ENCODE assay signal across 25 cellular contexts in genomic region chr10:13681963-13682362, GRCh38.
"Had no signal": no experiment of that assay in that cellular context is flagged by ENCODE, and none has a peak within 500 bp of the region (broad histone marks: within the 10 kb centered on the region; RNA-seq: fewer than 3 reads in every experiment).

No MANE protein-coding gene starts in this region.

- H3K9me3 Mint-ChIP-seq: activated CD8-positive, alpha-beta T cell treated with anti-CD3 and anti-CD28 coated beads for 36 hours; activated T-cell treated with anti-CD3 and anti-CD28 coated beads, Interleukin-2, amount 50 U/mL, for 4 hours; activated T-helper 17 cell treated with anti-CD3 and anti-CD28 coated beads, Interleukin-2, amount 50 U/mL, for 72 hours; naive B cell; stimulated activated effector memory CD8-positive, alpha-beta T cell treated with anti-CD3 and anti-CD28 coated beads, Interleukin-12 subunit alpha, Interleukin-12 subunit beta, amount 100 ng/mL, for 72 hours; stimulated activated naive CD8-positive, alpha-beta T cell treated with anti-CD3 and anti-CD28 coated beads, Interleukin-15, Interleukin-2, amounts not matched to agents 100 ng/mL and 50 ng/mL, for 24 hours had no signal

- H3K27ac ChIP-seq: body of pancreas, coronary artery, left lung, skin epidermis, thoracic aorta, vagina had no signal

- H3K4me1 Mint-ChIP-seq: activated T-helper 17 cell treated with anti-CD3 and anti-CD28 coated beads, Interleukin-2, amount 50 U/mL, for 72 hours; naive B cell; stimulated activated effector memory CD8-positive, alpha-beta T cell treated with anti-CD3 and anti-CD28 coated beads, Interleukin-12 subunit alpha, Interleukin-12 subunit beta, amount 100 ng/mL, for 72 hours; T-helper 17 cell had no signal

- H3K9me3 ChIP-seq: body of pancreas, heart left ventricle, left lung, right lobe of liver, thoracic aorta, vagina had no signal

- H3K36me3 Mint-ChIP-seq: activated naive CD8-positive, alpha-beta T cell; naive B cell; stimulated activated effector memory CD8-positive, alpha-beta T cell treated with anti-CD3 and anti-CD28 coated beads, Interleukin-12 subunit alpha, Interleukin-12 subunit beta, amount 100 ng/mL, for 72 hours had no signal

- ATAC-seq: activated CD8-positive, alpha-beta T cell treated with anti-CD3 and anti-CD28 coated beads for 36 hours; activated T-cell treated with anti-CD3 and anti-CD28 coated beads, Interleukin-2, amount 50 U/mL, for 4 hours; activated T-helper 17 cell treated with anti-CD3 and anti-CD28 coated beads, Interleukin-2, amount 50 U/mL, for 72 hours; heart left ventricle; left lung; stimulated activated effector memory CD8-positive, alpha-beta T cell treated with anti-CD3 and anti-CD28 coated beads, Interleukin-12 subunit alpha, Interleukin-12 subunit beta, amount 100 ng/mL, for 72 hours; T-helper 17 cell had no signal

- H3K36me3 ChIP-seq: right lobe of liver, thoracic aorta, vagina had no signal

- H3K4me3 Mint-ChIP-seq: activated CD8-positive, alpha-beta T cell treated with anti-CD3 and anti-CD28 coated beads for 36 hours; activated naive CD8-positive, alpha-beta T cell; activated T-cell treated with anti-CD3 and anti-CD28 coated beads, Interleukin-2, amount 50 U/mL, for 4 hours; activated T-helper 17 cell treated with anti-CD3 and anti-CD28 coated beads, Interleukin-2, amount 50 U/mL, for 72 hours; naive B cell; stimulated activated effector memory CD8-positive, alpha-beta T cell treated with anti-CD3 and anti-CD28 coated beads, Interleukin-12 subunit alpha, Interleukin-12 subunit beta, amount 100 ng/mL, for 72 hours; stimulated activated naive CD8-positive, alpha-beta T cell treated with anti-CD3 and anti-CD28 coated beads, Interleukin-15, Interleukin-2, amounts not matched to agents 100 ng/mL and 50 ng/mL, for 24 hours; T-helper 17 cell had no signal

- H3K27me3 ChIP-seq: body of pancreas, dorsolateral prefrontal cortex, heart left ventricle, left lung, right lobe of liver, vagina had no signal

- H3K4me3 ChIP-seq: body of pancreas, coronary artery, dorsolateral prefrontal cortex, heart left ventricle, left lung, right lobe of liver, skin epidermis, thoracic aorta, vagina had no signal

- H3K27ac Mint-ChIP-seq: activated CD8-positive, alpha-beta T cell treated with anti-CD3 and anti-CD28 coated beads for 36 hours; activated naive CD8-positive, alpha-beta T cell; activated T-helper 17 cell treated with anti-CD3 and anti-CD28 coated beads, Interleukin-2, amount 50 U/mL, for 72 hours; stimulated activated effector memory CD8-positive, alpha-beta T cell treated with anti-CD3 and anti-CD28 coated beads, Interleukin-12 subunit alpha, Interleukin-12 subunit beta, amount 100 ng/mL, for 72 hours; stimulated activated naive CD8-positive, alpha-beta T cell treated with anti-CD3 and anti-CD28 coated beads, Interleukin-15, Interleukin-2, amounts not matched to agents 100 ng/mL and 50 ng/mL, for 24 hours; T-helper 17 cell had no signal

- DNase-seq: activated CD4-positive, alpha-beta T cell treated with anti-CD3 and anti-CD28 coated beads, Interleukin-2, amount 50 U/mL, for 1 hour; activated CD8-positive, alpha-beta T cell treated with anti-CD3 and anti-CD28 coated beads for 36 hours; activated naive CD4-positive, alpha-beta T cell; activated T-cell treated with anti-CD3 and anti-CD28 coated beads, Interleukin-2, amount 50 U/mL, for 4 hours; anterior cingulate cortex; body of pancreas; dorsolateral prefrontal cortex; effector memory CD4-positive, alpha-beta T cell; erythroblast; heart left ventricle; hypothalamus; left lung; naive B cell; right lobe of liver; stimulated activated CD4-positive, alpha-beta T cell treated with anti-CD3 and anti-CD28 coated beads, Interleukin-4, amount 100 ng/mL, for 24 hours; T-helper 17 cell; T1000 had no signal
